In genomic region chr6:3355358-3356055, GRCh38 we compare ENCODE assay signal across 7 cellular contexts.
DNase-seq lines count a peak whose midpoint lies in the region; ATAC-seq lines count a peak whose summit lies in the region.

No MANE protein-coding gene starts in this region.

- no peaks in the 10 kb centered on the region for H3K9me3 ChIP-seq in HUES64 (ENCODE audit: insufficient read depth, low read depth, low read length)

- DNase-seq in T follicular helper cell (ENCODE audit: low read depth): peak; percentile 26
- peak; percentile 26 for DNase-seq in effector CD8-positive, alpha-beta T cell (lab: John Stamatoyannopoulos, UW)
- peak; percentile 38 for DNase-seq in naive B cell
- no peak for DNase-seq in NCI-H1092 (lab: John Stamatoyannopoulos, UW)

- H3K9me3 Mint-ChIP-seq in naive B cell: no peaks in the 10 kb centered on the region

- H3K4me1 ChIP-seq in HUES64 (ENCODE audit: insufficient read depth, low read length): peaks cover 52% of the 10 kb centered on the region

- peak overlapping the region; percentile 79 to 97 (median 90) for H3K4me3 Mint-ChIP-seq in naive B cell

- H3K27me3 ChIP-seq in HUES64 (ENCODE audit: insufficient read depth, low read length): no peaks in the 10 kb centered on the region

- peak overlapping the region; percentile 25; the same call in 1 of the 2 replicates for H3K4me3 ChIP-seq in HUES64 (ENCODE audit: low read length)

- peak overlapping the region; percentile 39; the same call in 1 of the 2 replicates for H3K9ac ChIP-seq in HUES64 (ENCODE audit: low read depth, low read length)

- ATAC-seq in naive B cell (ENCODE audit: low read depth in 2 of 2) (peak; percentile 1 to 5), GM21381 (IDR thresholded peaks at IDR 0.05; ENCODE audit: unreplicated experiment) (no peak), HG02642 (IDR thresholded peaks at IDR 0.05; ENCODE audit: poor library complexity, unreplicated experiment) (no peak)

- no peaks in the 10 kb centered on the region for H3K36me3 Mint-ChIP-seq in naive B cell

- peak overlapping the region; percentile 89 to 99 (median 94) for H3K27ac Mint-ChIP-seq in naive B cell

- H3K4me1 Mint-ChIP-seq in naive B cell: peaks cover 28 to 58% (median 32%) of the 10 kb centered on the region in 3 donors

- WGBS in HUES64: 32% methylated on average over 18 of the region's 20 CpGs

- H3K36me3 ChIP-seq in HUES64 (ENCODE audit: insufficient read depth, low read length): no peaks in the 10 kb centered on the region

- H3K27me3 Mint-ChIP-seq in naive B cell: peaks cover 0 to 7% (median 0%) of the 10 kb centered on the region in 3 donors

- H3K27ac ChIP-seq in HUES64 (ENCODE audit: low read depth, low read length): peak overlapping the region; percentile 74

Comparison
In these comparisons a context has a peak if more than half of its experiments do, and no peak if none do; other contexts are left out.
1. ATAC-seq: peak in naive B cell (2 of 2); none in GM21381 (single experiment) and HG02642 (single experiment).